In genomic region chr9:126628146-126628545, GRCh38 we compare ENCODE assay signal across 1 cellular context.
TF ChIP-seq lines count a peak whose summit lies in the region.

No MANE protein-coding gene starts in this region.

TF ChIP-seq in SK-N-SH, 30 proteins besides CTCF, POLR2A, EP300 and RAD21:
- TF ChIP-seq GATA2 (CRISPR knock-in tag; IDR thresholded peaks at IDR 0.05), result peak; percentile 85
- peak; percentile 96 for TF ChIP-seq RCOR1 (IDR thresholded peaks at IDR 0.05; ENCODE audit: low read length)
- peak; percentile 57; the same call in 1 of the 2 replicates for TF ChIP-seq POLR2AphosphoS5 (IDR thresholded peaks at IDR 0.05; ENCODE audit: low read depth, low read length)
- TF ChIP-seq RXRA (IDR thresholded peaks at IDR 0.05; ENCODE audit: borderline replicate concordance, low read depth), result no peak
- TF ChIP-seq TCF12 (IDR thresholded peaks at IDR 0.05), result peak; percentile 71
- no peak for TF ChIP-seq USF2 (IDR thresholded peaks at IDR 0.05; ENCODE audit: borderline replicate concordance, low read depth, low read length)
- peak; percentile 17; the same call in 1 of the 2 replicates for TF ChIP-seq FOXJ3 (CRISPR knock-in tag; IDR thresholded peaks at IDR 0.05)
- TF ChIP-seq CHD2 (IDR thresholded peaks at IDR 0.05; ENCODE audit: low read length, partially characterized antibody), result peak; percentile 76
